10 cellular contexts compared by ENCODE assay signal in genomic region chr6:27951040-27951439, GRCh38. TPM values are rescaled to one million over a fixed set of nuclear protein-coding genes. Genes with fewer than 3 reads are reported as not detected.
"Had no signal": no experiment of that assay in that cellular context is flagged by ENCODE, and none has a peak within 500 bp of the region (broad histone marks: within the 10 kb centered on the region; RNA-seq: fewer than 3 reads in every experiment).

No MANE protein-coding gene starts in this region.

- DNase-seq: H9, HCEC 1CT, KG1 had no signal

- H2AFZ ChIP-seq: GM23338 had no signal

- H3K4me3 ChIP-seq: GM23338 had no signal

- ATAC-seq: GM23338, HepG2 had no signal

- FAIRE-seq: H1, H54, HepG2 had no signal

- H3K4me2 ChIP-seq: GM23338 had no signal

- H3K27ac ChIP-seq: HL-60 had no signal

RNA-seq across cellular contexts. Expression of gene OR2B6, which starts 6.0 kb away (rescaled TPM):
- total RNA-seq: GM23338, H1, H9, HepG2, HT1080 had no signal
- polyA plus RNA-seq: IgD-negative memory B cell had no signal

RNA-seq across cellular contexts. Expression of gene OR2B2, which starts 38.8 kb away (rescaled TPM):
- total RNA-seq: H1, H9, HepG2, HT1080 had no signal
- polyA plus RNA-seq: GM23338, H1, HepG2, IgD-negative memory B cell had no signal
